17 cellular contexts compared by ENCODE assay signal in the genomic region with DNA sequence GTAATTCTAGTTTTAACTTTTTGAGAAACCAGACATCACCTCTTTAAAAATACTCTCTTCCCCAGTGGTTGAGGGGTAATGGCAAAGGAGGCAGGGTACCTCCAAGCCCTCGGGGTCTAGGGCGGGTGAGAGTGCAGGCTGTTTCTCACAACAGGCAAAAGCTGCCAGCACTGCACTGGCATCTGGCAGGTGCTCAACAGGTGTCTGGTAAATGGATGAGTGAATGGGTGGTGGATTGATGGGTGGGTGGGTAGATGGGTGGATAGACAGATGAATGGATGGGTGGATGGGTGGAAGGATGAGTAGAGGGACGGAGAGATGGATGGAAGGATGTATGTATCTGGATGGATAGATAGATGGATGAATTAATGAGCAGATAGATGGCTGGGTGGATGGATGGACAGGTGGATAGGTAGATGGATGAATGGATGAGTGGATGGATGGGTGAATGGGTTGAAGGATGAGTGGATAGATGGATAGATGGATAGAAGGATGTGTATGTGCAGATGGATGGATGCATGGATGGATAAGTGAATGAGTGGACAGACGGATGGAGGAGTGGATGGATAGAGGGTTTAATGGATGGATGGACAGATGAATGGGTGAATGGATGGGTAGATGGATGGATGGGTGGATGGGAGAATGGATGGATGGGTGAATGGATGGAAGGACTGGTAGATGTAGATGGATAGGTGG.
DNase-seq lines count a peak whose midpoint lies in the region; ATAC-seq, FAIRE-seq and TF ChIP-seq lines count a peak whose summit lies in the region.
"Had no signal": no experiment of that assay in that cellular context is flagged by ENCODE, and none has a peak within 500 bp of the region (broad histone marks: within the 10 kb centered on the region; RNA-seq: fewer than 3 reads in every experiment).

No MANE protein-coding gene starts in this region.

- H3K23ac ChIP-seq in IMR-90 (ENCODE audit: low read depth, low read length), result no peak overlapping the region
- no peak overlapping the region for H3K23ac ChIP-seq in H1 (ENCODE audit: insufficient read length)

- no peak overlapping the region for H2BK12ac ChIP-seq in H1 (ENCODE audit: low read depth, low read length)

- H2AK5ac ChIP-seq in IMR-90 (ENCODE audit: low read depth, low read length) (peak overlapping the region; percentile 21; the same call in 1 of the 2 replicates), H1 (ENCODE audit: low read depth, low read length) (no peak overlapping the region)

- H2AFZ ChIP-seq in IMR-90 (replicated peaks; ENCODE audit: low read length, poor library complexity), result no peak overlapping the region
- H2AFZ ChIP-seq in H1 (ENCODE audit: low read length), result no peak overlapping the region

- H3K14ac ChIP-seq in IMR-90 (replicated peaks; ENCODE audit: low read depth, low read length), result 0 out of 2 replicates have a peak overlapping the region, but pooled peaks have one; percentile 11
- H3K14ac ChIP-seq in H1 (ENCODE audit: insufficient read length), result no peak overlapping the region

- no peak for TF ChIP-seq POLR2A in IMR-90 (IDR thresholded peaks at IDR 0.05; ENCODE audit: low read depth, low read length)
- no peak for TF ChIP-seq POLR2A in H1 (IDR thresholded peaks at IDR 0.05; ENCODE audit: control extremely low read depth in 1 of 2, low read depth in 2 of 2, low read length in 2 of 2)

- H2BK20ac ChIP-seq in IMR-90 (ENCODE audit: low read depth, low read length) (no peak overlapping the region; the same call in 1 of the 2 replicates), H1 (ENCODE audit: low read length) (no peak overlapping the region)

- dilution Hi-C loops in IMR-90 (cut with HindIII; ENCODE audit: low sequenced_read_pairs, unreplicated experiment), result no loop called here

- H3K56ac ChIP-seq in IMR-90 (ENCODE audit: extremely low read depth, insufficient read depth, low read length), result no peak overlapping the region
- peak overlapping the region; percentile 75 for H3K56ac ChIP-seq in H1 (replicated peaks; ENCODE audit: insufficient read length, low read depth, low read length)

- FAIRE-seq in H1 (lab: Jason Lieb, UNC), result no peak
- FAIRE-seq: G401.6, GM12892 had no signal

- CTCF ChIA-PET in IMR-90 (lab: Yijun Ruan, JAX) (no interaction called here), H1 (lab: Charles Lee; ENCODE audit: partially characterized antibody) (interaction anchor here (1.2 kb wide), 1 partner anchor 12 kb away, joined by 4 read pairs; no protein-coding TSS in a partner anchor)

- H3K9me1 ChIP-seq in IMR-90 (ENCODE audit: insufficient read depth, low read length), result peaks cover 39% of the 10 kb centered on the region

- H2BK120ac ChIP-seq in IMR-90 (ENCODE audit: low read depth, low read length) (no peak overlapping the region), H1 (replicated peaks; ENCODE audit: low read depth, low read length) (no peak overlapping the region)

- H3K27ac ChIP-seq in BLaER1 treated with 17β-estradiol and CSF1 and Interleukin-3, amounts not matched to agents 10 nM and 100 nM, result no peak overlapping the region
- H3K27ac ChIP-seq in IMR-90 (ENCODE audit: insufficient read depth, low read length), result no peak overlapping the region
- H3K27ac ChIP-seq in H1 (ENCODE audit: low read depth, low read length), result no peak overlapping the region
- H3K27ac ChIP-seq in stomach smooth muscle (ENCODE audit: low read length), result peak overlapping the region; percentile 60
- H3K27ac ChIP-seq in coronary artery, result no peak overlapping the region

- H3K18ac ChIP-seq in IMR-90 (ENCODE audit: low read depth, low read length) (no peak overlapping the region), H1 (ENCODE audit: extremely low read depth, low read length) (no peak overlapping the region)

- ATAC-seq in IMR-90 (ENCODE audit: low read depth), result no peak

- intact Hi-C loops in IMR-90 (cut with micrococcal nuclease), result loop anchor here (5.0 kb wide), 1 partner anchor 559 kb away; no protein-coding TSS in a partner anchor

- peaks cover 37 to 74% (median 68%) of the 10 kb centered on the region in 10 experiments for H3K4me1 ChIP-seq in BLaER1 treated with 17β-estradiol and CSF1 and Interleukin-3, amounts not matched to agents 10 nM and 100 nM
- H3K4me1 ChIP-seq in IMR-90 (ENCODE audit: control insufficient read depth, insufficient read depth, low read length) (peaks cover 20% of the 10 kb centered on the region), H1 (replicated peaks in 1 of 4; ENCODE audit: control insufficient read depth in 3 of 4, insufficient read depth in 4 of 4, low read length in 3 of 4) (no peaks in the 10 kb centered on the region; a peak in 1 of 7 replicates), stomach smooth muscle (ENCODE audit: control insufficient read depth, insufficient read depth, low read length) (peaks cover 53% of the 10 kb centered on the region)

- H3K79me1 ChIP-seq in IMR-90 (ENCODE audit: low read depth in 1 of 2, low read length in 2 of 2) (peaks cover 26 to 95% of the 10 kb centered on the region in 2 experiments), H1 (ENCODE audit: low read depth, low read length) (no peaks in the 10 kb centered on the region)

- peaks cover 0 to 90% (median 0%) of the 10 kb centered on the region in 11 experiments; a peak in 10 of 22 replicates for H3K27me3 ChIP-seq in BLaER1 treated with 17β-estradiol and CSF1 and Interleukin-3, amounts not matched to agents 10 nM and 100 nM
- no peaks in the 10 kb centered on the region for H3K27me3 ChIP-seq in IMR-90 (ENCODE audit: control insufficient read depth, insufficient read depth, low read length)
- H3K27me3 ChIP-seq in H1 (replicated peaks in 1 of 4; ENCODE audit: control insufficient read depth in 3 of 4, extremely low read depth in 1 of 4, insufficient read depth in 3 of 4, low read length in 3 of 4), result no peaks in the 10 kb centered on the region
- H3K27me3 ChIP-seq in stomach smooth muscle (ENCODE audit: control insufficient read depth in 1 of 2, insufficient read depth in 2 of 2, low read length in 2 of 2), result no peaks in the 10 kb centered on the region

- peaks cover 19 to 91% (median 77%) of the 10 kb centered on the region in 11 experiments; a peak in 21 of 22 replicates for H4K20me1 ChIP-seq in BLaER1 treated with 17β-estradiol and CSF1 and Interleukin-3, amounts not matched to agents 10 nM and 100 nM
- H4K20me1 ChIP-seq in IMR-90 (ENCODE audit: insufficient read depth, low read length) (peaks cover 95% of the 10 kb centered on the region), H1 (replicated peaks in 1 of 2; ENCODE audit: control insufficient read depth in 1 of 2, insufficient read depth in 2 of 2, low read length in 2 of 2) (no peaks in the 10 kb centered on the region)

- TF ChIP-seq EP300 in H1 (IDR thresholded peaks at IDR 0.05; ENCODE audit: borderline replicate concordance in 1 of 2, low read depth in 2 of 2, low read length in 2 of 2), result no peak

- BruUV-seq in IMR-90 (replicated peaks; lab: Mats Ljungman, UMichigan), result no TSS peak

- H4K5ac ChIP-seq in IMR-90 (ENCODE audit: low read depth, low read length), result no peak overlapping the region
- H4K5ac ChIP-seq in H1 (ENCODE audit: insufficient read length, low read depth, low read length), result no peak overlapping the region

- DNase-seq in IMR-90 (no peak), H1 (ENCODE audit: low read depth in 1 of 2, low spot score in 2 of 2) (no peak), NCI-H2196 (lab: John Stamatoyannopoulos, UW; ENCODE audit: unreplicated experiment) (no peak), AG20443 (ENCODE audit: low spot score) (no peak), coronary artery (ENCODE audit: low spot score) (no peak)
- DNase-seq: C1 segment of cervical spinal cord; Calu3; CD4-positive, alpha-beta memory T cell; COR-L47; DND-41; GOT3; H7; HCEC 1CT had no signal

- TF ChIP-seq CTCF in IMR-90 (conservative IDR thresholded peaks at IDR 0.05; ENCODE audit: low read depth, low read length) (no peak), H1 (IDR thresholded peaks at IDR 0.05; ENCODE audit: control extremely low read depth in 1 of 3, insufficient read depth in 1 of 3, low read depth in 1 of 3, low read length in 3 of 3) (no peak), coronary artery (IDR thresholded peaks at IDR 0.05) (no peak)

- peaks cover 0 to 36% (median 22%) of the 10 kb centered on the region in 11 experiments; a peak in 12 of 22 replicates for H3K36me3 ChIP-seq in BLaER1 treated with 17β-estradiol and CSF1 and Interleukin-3, amounts not matched to agents 10 nM and 100 nM
- H3K36me3 ChIP-seq in IMR-90 (ENCODE audit: control insufficient read depth, insufficient read depth, low read length) (peaks cover 73% of the 10 kb centered on the region), H1 (ENCODE audit: control insufficient read depth in 2 of 4, insufficient read depth in 4 of 4, low read length in 3 of 4) (no peaks in the 10 kb centered on the region), stomach smooth muscle (ENCODE audit: control insufficient read depth in 2 of 2, insufficient read depth in 2 of 2, low read length in 2 of 2) (peaks cover 10 to 18% of the 10 kb centered on the region in 2 donors)

- peaks cover 0 to 6% (median 0%) of the 10 kb centered on the region in 11 experiments; a peak in 5 of 22 replicates for H3K9me3 ChIP-seq in BLaER1 treated with 17β-estradiol and CSF1 and Interleukin-3, amounts not matched to agents 10 nM and 100 nM (replicated peaks in 1 of 11)
- H3K9me3 ChIP-seq in IMR-90 (ENCODE audit: control insufficient read depth, insufficient read depth, low read length) (no peaks in the 10 kb centered on the region), H1 (ENCODE audit: insufficient read depth in 2 of 2, low read depth in 1 of 2, low read length in 1 of 2) (peaks cover 0 to 11% of the 10 kb centered on the region in 2 experiments; a peak in 1 of 4 replicates), stomach smooth muscle (ENCODE audit: control insufficient read depth in 2 of 2, low read length in 2 of 2) (no peaks in the 10 kb centered on the region)

- no peak overlapping the region for H3K4ac ChIP-seq in IMR-90 (ENCODE audit: low read depth, low read length)
- no peak overlapping the region for H3K4ac ChIP-seq in H1 (replicated peaks; ENCODE audit: insufficient read length, low read depth, low read length)

- no peak overlapping the region for H4K8ac ChIP-seq in IMR-90 (ENCODE audit: low read depth in 2 of 2, low read length in 2 of 2)
- no peak overlapping the region for H4K8ac ChIP-seq in H1 (ENCODE audit: extremely low read depth, insufficient read depth, low read length)

- H2BK5ac ChIP-seq in IMR-90 (ENCODE audit: low read depth, low read length, poor library complexity, severe bottlenecking) (peak overlapping the region; percentile 37), H1 (ENCODE audit: low read depth, low read length) (no peak overlapping the region)

- H4K91ac ChIP-seq in IMR-90 (ENCODE audit: insufficient read depth, low read depth, low read length) (no peak overlapping the region), H1 (replicated peaks; ENCODE audit: insufficient read length, low read length) (no peak overlapping the region)

- no peak overlapping the region for H3K9ac ChIP-seq in BLaER1 treated with 17β-estradiol and CSF1 and Interleukin-3, amounts not matched to agents 10 nM and 100 nM
- H3K9ac ChIP-seq in IMR-90 (ENCODE audit: low read depth, low read length) (no peak overlapping the region), H1 (replicated peaks in 1 of 4; ENCODE audit: extremely low read depth in 1 of 4, low read depth in 3 of 4, low read length in 3 of 4) (no peak overlapping the region), stomach smooth muscle (ENCODE audit: low read length in 2 of 2) (no peak overlapping the region)

- peak overlapping the region; percentile 7 for H2AK9ac ChIP-seq in IMR-90 (replicated peaks; ENCODE audit: low read depth, low read length, poor library complexity)

- no peaks in the 10 kb centered on the region for H3K79me2 ChIP-seq in H1 (ENCODE audit: control insufficient read depth in 1 of 2, insufficient read depth in 2 of 2, low read length in 2 of 2)

- TF ChIP-seq RAD21 in IMR-90 (IDR thresholded peaks at IDR 0.05; ENCODE audit: low read length) (no peak), H1 (IDR thresholded peaks at IDR 0.05 in 1 of 2, conservative IDR thresholded peaks at IDR 0.05 in 1 of 2; ENCODE audit: low read depth in 2 of 2, low read length in 2 of 2) (no peak)

- peak overlapping the region; percentile 64 to 94 (median 82) for H3K4me2 ChIP-seq in BLaER1 treated with 17β-estradiol and CSF1 and Interleukin-3, amounts not matched to agents 10 nM and 100 nM
- H3K4me2 ChIP-seq in IMR-90 (ENCODE audit: low read depth, low read length), result no peak overlapping the region
- no peak overlapping the region for H3K4me2 ChIP-seq in H1 (ENCODE audit: insufficient read depth in 1 of 2, low read depth in 2 of 2, low read length in 2 of 2)

- no peak overlapping the region for H3K4me3 ChIP-seq in BLaER1 treated with 17β-estradiol and CSF1 and Interleukin-3, amounts not matched to agents 10 nM and 100 nM
- H3K4me3 ChIP-seq in IMR-90 (ENCODE audit: insufficient read depth, low read depth, low read length) (no peak overlapping the region), H1 (ENCODE audit: extremely low read depth in 1 of 4, insufficient read depth in 2 of 4, low read depth in 3 of 4, low read length in 4 of 4) (no peak overlapping the region), stomach smooth muscle (ENCODE audit: low read length in 2 of 2) (no peak overlapping the region), coronary artery (no peak overlapping the region)

- H2BK15ac ChIP-seq in IMR-90 (ENCODE audit: low read depth, low read length), result no peak overlapping the region
- no peak overlapping the region for H2BK15ac ChIP-seq in H1 (ENCODE audit: low read length)

- H3K23me2 ChIP-seq in H1 (ENCODE audit: low read depth, low read length), result peaks cover 8% of the 10 kb centered on the region; the same call in 1 of the 2 replicates

- 100% methylated on average over 1 to 2 of the region's 4 CpGs for WGBS in IMR-90 (ENCODE audit: extremely low coverage in 2 of 2, insufficient read length in 1 of 2), 2 experiments
- WGBS in H1 (ENCODE audit: extremely low coverage in 1 of 2, insufficient coverage in 1 of 2, insufficient read length in 1 of 2, insufficient replicate concordance in 2 of 2, low coverage in 1 of 2, low lambda C conversion rate in 2 of 2, missing lambda C conversion rate in 1 of 2), 2 experiments, result 88 to 100% methylated on average over 1 to 4 of the region's 4 CpGs

- in situ Hi-C loops in IMR-90 (cut with MboI; ENCODE audit: low sequenced_read_pairs), result no loop called here

- POLR2A ChIA-PET in IMR-90 (lab: Charles Lee; ENCODE audit: unreplicated experiment) (no interaction called here), H1 (lab: Charles Lee; ENCODE audit: partially characterized antibody) (no interaction called here)

Comparison
In these comparisons a context has a peak if more than half of its experiments do, and no peak if none do; other contexts are left out.
1. H3K4me2 ChIP-seq: peak in BLaER1 treated with 17β-estradiol and CSF1 and Interleukin-3, amounts not matched to agents 10 nM and 100 nM (11 of 11); none in IMR-90 (single experiment) and H1 (0 of 2).